Comparison of ENCODE assay signal across 8 cellular contexts in genomic region chr10:26881600-26882331, GRCh38. TPM values are rescaled to one million over a fixed set of nuclear protein-coding genes. Genes with fewer than 3 reads are reported as not detected.
A peak's percentile ranks its signal among the peaks of the same experiment; 100 is the strongest.
DNase-seq lines count a peak whose midpoint lies in the region; ATAC-seq, FAIRE-seq and TF ChIP-seq lines count a peak whose summit lies in the region.

No MANE protein-coding gene starts in this region.

- H3K9me3 ChIP-seq in A549 (no peaks in the 10 kb centered on the region), mammary epithelial cell (replicated peaks; ENCODE audit: insufficient read depth, low read length) (no peaks in the 10 kb centered on the region), tibial nerve (no peaks in the 10 kb centered on the region)

- intact Hi-C loops in mammary epithelial cell (cut with micrococcal nuclease) = loop anchor here (1.0 to 5.0 kb wide), 6 partner anchors 20 to 546 kb away; no protein-coding TSS in a partner anchor

- DNase-seq in A549 (ENCODE audit: low read depth in 1 of 2, low spot score in 1 of 2) = peak; percentile 55 to 77
- peak; percentile 62 for DNase-seq in GM10248 (ENCODE audit: extremely low spot score)
- peak; percentile 46 for DNase-seq in NCI-H748 treated with DMSO at 0.1 percent for 48 hours (lab: John Stamatoyannopoulos, UW)
- DNase-seq in mammary epithelial cell = peak; percentile 55
- peak; percentile 38 for DNase-seq in kidney glomerular epithelial cell (lab: John Stamatoyannopoulos, UW)
- DNase-seq in tibial nerve (ENCODE audit: low spot score in 2 of 2) = no peak
- DNase-seq in stimulated activated CD4-positive, alpha-beta T cell treated with anti-CD3 and anti-CD28 coated beads, Interleukin-2, amount 100 ng/mL, for 24 hours = no peak

- TF ChIP-seq EP300 in A549 (IDR thresholded peaks at IDR 0.05) = no peak
- no peak for TF ChIP-seq EP300 in tibial nerve (IDR thresholded peaks at IDR 0.05)

- WGBS in A549 (ENCODE audit: missing lambda C conversion rate) = 11% methylated on average over 10 of the region's 10 CpGs
- 14% methylated on average over 9 of the region's 10 CpGs for WGBS in mammary epithelial cell (ENCODE audit: low coverage, missing lambda C conversion rate)
- 12 to 14% methylated on average over 10 of the region's 10 CpGs for WGBS in tibial nerve, 2 donors

- 0 out of 3 replicates have a peak, but pooled peaks cover 3% of the 10 kb centered on the region for H3K4me1 ChIP-seq in A549
- no peaks in the 10 kb centered on the region for H3K4me1 ChIP-seq in mammary epithelial cell (ENCODE audit: insufficient read depth, low read length)
- peaks cover 0 to 7% (median 0%) of the 10 kb centered on the region in 4 donors for H3K4me1 ChIP-seq in tibial nerve

- peak; percentile 92 to 95 for TF ChIP-seq RAD21 in A549 (conservative IDR thresholded peaks at IDR 0.05 in 1 of 2, IDR thresholded peaks at IDR 0.05 in 1 of 2)

- H3K36me3 ChIP-seq in mammary epithelial cell (ENCODE audit: insufficient read depth, low read length) (no peaks in the 10 kb centered on the region), tibial nerve (no peaks in the 10 kb centered on the region)

- no peaks in the 10 kb centered on the region for H4K20me1 ChIP-seq in mammary epithelial cell (ENCODE audit: insufficient read depth, low read length)

- H3K27me3 ChIP-seq in mammary epithelial cell (ENCODE audit: insufficient read depth, low read length) = no peaks in the 10 kb centered on the region
- H3K27me3 ChIP-seq in tibial nerve = peaks cover 0 to 25% of the 10 kb centered on the region in 2 donors

- CTCF ChIA-PET in A549 (lab: Yijun Ruan, JAX) = interaction anchor here (0.5 to 10.0 kb wide), 43 partner anchors 8 to 1490 kb away, joined by 3 to 160 read pairs (median 4); partner anchors contain the start of gene ABI1
- CTCF ChIA-PET in GM10248 (lab: Yijun Ruan, JAX) = interaction anchor here (0.7 to 16.5 kb wide), 27 partner anchors 8 to 1007 kb away, joined by 3 to 251 read pairs (median 5); partner anchors contain the start of gene ABI1
- CTCF ChIA-PET in mammary epithelial cell (lab: Charles Lee; ENCODE audit: low non-redundant PET) = interaction anchor here (0.8 kb wide), 1 partner anchor 123 kb away, joined by 7 read pairs; no protein-coding TSS in a partner anchor

- BruUV-seq in mammary epithelial cell (replicated peaks; lab: Mats Ljungman, UMichigan) = no TSS peak

- H3K4me3 ChIP-seq in A549 (no peak overlapping the region), mammary epithelial cell (replicated peaks in 1 of 3; ENCODE audit: insufficient read depth in 1 of 3, low read depth in 2 of 3, low read length in 3 of 3) (no peak overlapping the region), tibial nerve (no peak overlapping the region)

- TF ChIP-seq POLR2A in A549 (IDR thresholded peaks at IDR 0.05; ENCODE audit: low read length) (no peak), tibial nerve (IDR thresholded peaks at IDR 0.05) (no peak)

- peak overlapping the region; percentile 47 for H3K4me2 ChIP-seq in A549
- H3K4me2 ChIP-seq in mammary epithelial cell (ENCODE audit: insufficient read depth, low read depth, low read length) = no peak overlapping the region

- dilution Hi-C loops in mammary epithelial cell (cut with HindIII; ENCODE audit: low sequenced_read_pairs) = no loop called here

- TF ChIP-seq CTCF in A549 (IDR thresholded peaks at IDR 0.05) (peak; percentile 90), GM10248 (IDR thresholded peaks at IDR 0.05; ENCODE audit: control extremely low read depth, extremely low read depth, low read depth, missing control alignments) (peak; percentile 68), mammary epithelial cell (conservative IDR thresholded peaks at IDR 0.05 in 1 of 2, IDR thresholded peaks at IDR 0.05 in 1 of 2; ENCODE audit: extremely low read depth in 1 of 2, insufficient read depth in 1 of 2, low read depth in 1 of 2, low read length in 2 of 2) (peak; percentile 83 to 89), tibial nerve (IDR thresholded peaks at IDR 0.05) (peak; percentile 42 to 75 (median 52))

- peak overlapping the region; percentile 63 for H2AFZ ChIP-seq in mammary epithelial cell (ENCODE audit: low read depth, low read length)

- no peak overlapping the region for H3K9ac ChIP-seq in mammary epithelial cell (ENCODE audit: insufficient read depth, low read length)

- no peaks in the 10 kb centered on the region for H3K79me2 ChIP-seq in mammary epithelial cell (ENCODE audit: insufficient read depth, low read length)

- ATAC-seq in A549 (peak; percentile 91 to 97), HG03354 (IDR thresholded peaks at IDR 0.05; ENCODE audit: poor library complexity, severe bottlenecking, unreplicated experiment) (peak; percentile 79)

- H3K27ac ChIP-seq in A549 = no peak overlapping the region
- no peak overlapping the region for H3K27ac ChIP-seq in mammary epithelial cell (ENCODE audit: insufficient read depth, low read depth, low read length)
- H3K27ac ChIP-seq in tibial nerve = no peak overlapping the region

- in situ Hi-C loops in mammary epithelial cell (cut with MboI; ENCODE audit: low sequenced_read_pairs in 2 of 2) = loop anchor here in 1 of 2 donors (25.0 kb wide), 1 partner anchor 544 kb away; no protein-coding TSS in a partner anchor

- FAIRE-seq in A549 (lab: Jason Lieb, UNC) = peak; percentile 94

- POLR2A ChIA-PET in A549 (lab: Yijun Ruan, JAX) = interaction anchor here (1.7 kb wide), 1 partner anchor 155 kb away, joined by 8 read pairs; no protein-coding TSS in a partner anchor
- POLR2A ChIA-PET in GM10248 (lab: Yijun Ruan, JAX) = no interaction called here

TF ChIP-seq in A549, 52 proteins besides CTCF, POLR2A, EP300 and RAD21:
- TF ChIP-seq SMC3 (IDR thresholded peaks at IDR 0.05) (peak; percentile 84), TFCP2L1 (CRISPR knock-in tag; IDR thresholded peaks at IDR 0.05) (no peak), CEBPB (IDR thresholded peaks at IDR 0.05) (0 out of 4 replicates have a peak, but pooled peaks of 1 of the 2 experiments have one; percentile 9)

RNA-seq across cellular contexts. Expression of gene ABI1, which starts 21.0 kb away (rescaled TPM):
- polyA plus RNA-seq in A549 (2011; rRNA removed) (56.3 and 67.6 TPM in 2 replicates), A549 (2017; fragmentation: RNase III; extraction: RNeasy Plus Mini Kit Qiagen cat#74134 plus additional on column Dnase treatment) (34.3 to 36.2 TPM (median 35.8 TPM) in 3 replicates), mammary epithelial cell (58.1 TPM)
- 30.0 and 37.4 TPM in 2 replicates for polyA plus RNA-seq in A549 (2012; cell fraction: cytosol; rRNA removed)
- 18.0 and 29.4 TPM in 2 replicates for polyA plus RNA-seq in A549 (2012; cell fraction: nucleus; rRNA removed)
- polyA minus RNA-seq in A549 (2011; rRNA and poly(A)+ RNA removed) = 27.3 and 33.1 TPM in 2 replicates
- total RNA-seq in mammary epithelial cell (10 to 100 TPM; 55.2 to 72.6 TPM), tibial nerve (10 to 100 TPM; 25.9 to 32.1 (median 29.9) TPM)
- 33.0 TPM for polyA minus RNA-seq in mammary epithelial cell

Comparison
In these comparisons a context has a peak if more than half of its experiments do, and no peak if none do; other contexts are left out.
1. DNase-seq: peak in A549 (2 of 2), GM10248 (single experiment), NCI-H748 treated with DMSO at 0.1 percent for 48 hours (single experiment), mammary epithelial cell (single experiment) and kidney glomerular epithelial cell (single experiment); none in tibial nerve (0 of 2) and stimulated activated CD4-positive, alpha-beta T cell treated with anti-CD3 and anti-CD28 coated beads, Interleukin-2, amount 100 ng/mL, for 24 hours (0 of 2).
2. Peak in every context shown above with its lines, with median percentiles within 50 percentile points of each other: CTCF ChIP-seq.